In the genomic region with DNA sequence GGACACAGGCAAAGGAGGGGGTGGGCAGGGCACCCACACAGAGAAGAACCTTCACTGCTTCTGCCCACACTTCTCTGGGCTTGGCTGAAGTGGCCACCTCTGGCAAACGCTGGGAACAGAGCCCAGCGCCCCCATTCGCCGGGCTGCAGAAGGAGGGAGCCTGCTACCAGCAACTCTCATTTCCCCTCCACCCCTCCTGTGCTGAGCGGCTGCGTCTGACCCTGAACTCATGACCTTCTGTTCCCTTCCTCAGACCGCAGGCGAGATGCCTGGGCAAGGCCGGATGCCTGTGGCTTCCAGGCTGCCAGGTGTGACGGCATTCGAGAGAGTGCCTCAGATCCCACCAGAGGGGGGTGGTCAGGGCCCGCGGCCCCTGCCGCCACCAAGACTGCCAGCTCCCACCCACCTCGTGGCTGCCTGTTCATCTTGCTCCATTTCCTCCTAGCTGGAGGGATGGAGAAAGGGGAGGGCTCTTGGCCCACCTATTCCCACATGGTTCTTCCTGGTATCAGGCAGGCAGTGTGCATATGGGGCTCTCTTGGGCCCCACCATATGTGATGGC, we compare ENCODE assay signal across 8 cellular contexts. TPM values are rescaled to one million over a fixed set of nuclear protein-coding genes. Genes with fewer than 3 reads are reported as not detected.
DNase-seq lines count a peak whose midpoint lies in the region; ATAC-seq lines count a peak whose summit lies in the region.

No MANE protein-coding gene starts in this region.

- no peaks in the 10 kb centered on the region for H3K9me3 ChIP-seq in KOPT-K1 (ENCODE audit: insufficient read depth, low read length, poor library complexity, severe bottlenecking)

- peak; percentile 85 for DNase-seq in Caki2 (ENCODE audit: low read depth)
- peak; percentile 87 to 92 for DNase-seq in activated CD4-positive, alpha-beta T cell treated with anti-CD3 and anti-CD28 coated beads, Interleukin-2, amount 50 U/mL, for 48 hours
- peak; percentile 76 for DNase-seq in effector CD4-positive, alpha-beta T cell
- peak; percentile 93 for DNase-seq in mucosa of gallbladder (ENCODE audit: low spot score)
- no peak for DNase-seq in NCI-H2196 treated with DMSO at 0.1 percent for 48 hours (lab: John Stamatoyannopoulos, UW; ENCODE audit: unreplicated experiment)

- H3K9me3 Mint-ChIP-seq in stimulated activated memory B cell treated with anti-CD40 and anti-IgM and Interleukin-4, amounts not matched to agents 10 μg/mL and 1 μg/mL and 100 μg/mL, for 72 hours = no peaks in the 10 kb centered on the region

- peak overlapping the region; percentile 67 for H3K4me3 Mint-ChIP-seq in stimulated activated memory B cell treated with anti-CD40 and anti-IgM and Interleukin-4, amounts not matched to agents 10 μg/mL and 1 μg/mL and 100 μg/mL, for 72 hours

- no peaks in the 10 kb centered on the region for H3K27me3 Mint-ChIP-seq in stimulated activated memory B cell treated with anti-CD40 and anti-IgM and Interleukin-4, amounts not matched to agents 10 μg/mL and 1 μg/mL and 100 μg/mL, for 72 hours

- peaks cover 76% of the 10 kb centered on the region for H3K4me1 Mint-ChIP-seq in stimulated activated memory B cell treated with anti-CD40 and anti-IgM and Interleukin-4, amounts not matched to agents 10 μg/mL and 1 μg/mL and 100 μg/mL, for 72 hours

- H3K27ac ChIP-seq in KOPT-K1 (ENCODE audit: low read depth, low read length, poor library complexity, severe bottlenecking) = peak overlapping the region; percentile 90

- ATAC-seq in GM21526 (IDR thresholded peaks at IDR 0.05; ENCODE audit: low FRiP score, unreplicated experiment) = peak; percentile 53
- ATAC-seq in stimulated activated memory B cell treated with anti-CD40 and anti-IgM and Interleukin-4, amounts not matched to agents 10 μg/mL and 1 μg/mL and 100 μg/mL, for 72 hours = peak; percentile 86

- peaks cover 33% of the 10 kb centered on the region for H3K36me3 Mint-ChIP-seq in stimulated activated memory B cell treated with anti-CD40 and anti-IgM and Interleukin-4, amounts not matched to agents 10 μg/mL and 1 μg/mL and 100 μg/mL, for 72 hours

- H3K27ac Mint-ChIP-seq in stimulated activated memory B cell treated with anti-CD40 and anti-IgM and Interleukin-4, amounts not matched to agents 10 μg/mL and 1 μg/mL and 100 μg/mL, for 72 hours = peak overlapping the region; percentile 90

- peaks cover 46% of the 10 kb centered on the region for H3K36me3 ChIP-seq in KOPT-K1 (ENCODE audit: insufficient read depth, low read length)

- in situ Hi-C loops in Caki2 (cut with HindIII; ENCODE audit: low pct_unique_long_range_greater_than_20kb, low sequenced_read_pairs) = no loop called here

RNA-seq across cellular contexts. Expression of a gene that starts 19.8 kb away (rescaled TPM):
- 17.5 and 26.9 TPM in 2 replicates for total RNA-seq in Caki2 (2014; rRNA removed; shearing (Covaris generic); ENCODE audit: low replicate concordance)
- 42.5 TPM for total RNA-seq in mucosa of gallbladder
